In genomic region chr2:46985512-46985911, GRCh38 we compare ENCODE assay signal across 8 cellular contexts. TPM values are rescaled to one million over a fixed set of nuclear protein-coding genes. Genes with fewer than 3 reads are reported as not detected.
DNase-seq lines count a peak whose midpoint lies in the region; ATAC-seq and TF ChIP-seq lines count a peak whose summit lies in the region.

No MANE protein-coding gene starts in this region.

- H3K4me3 Mint-ChIP-seq in CD4-positive, CD25-positive, alpha-beta regulatory T cell, result peak overlapping the region; percentile 50 to 91 (median 70)
- H3K4me3 Mint-ChIP-seq in T-helper 1 cell treated with Interleukin-12 subunit alpha and Interleukin-12 subunit beta and Interleukin-4 antibody, amounts not matched to agents 30 μg/mL and 1 μg/mL, for 36 hours, result peak overlapping the region; percentile 84

- DNase-seq in CD4-positive, CD25-positive, alpha-beta regulatory T cell, result peak in 1 of 3 donors; percentile 41
- no peak for DNase-seq in right atrium auricular region (ENCODE audit: low spot score)
- no peak for DNase-seq in thyroid gland
- DNase-seq in DMS153 treated with DMSO at 0.1 percent for 48 hours (lab: John Stamatoyannopoulos, UW; ENCODE audit: unreplicated experiment), result no peak
- DNase-seq in left colon, result no peak
- DNase-seq in NCI-H2171 (lab: John Stamatoyannopoulos, UW), result no peak

- no peaks in the 10 kb centered on the region for H3K9me3 Mint-ChIP-seq in CD4-positive, CD25-positive, alpha-beta regulatory T cell
- H3K9me3 Mint-ChIP-seq in T-helper 1 cell treated with Interleukin-12 subunit alpha and Interleukin-12 subunit beta and Interleukin-4 antibody, amounts not matched to agents 30 μg/mL and 1 μg/mL, for 36 hours, result no peaks in the 10 kb centered on the region

- H3K36me3 Mint-ChIP-seq in CD4-positive, CD25-positive, alpha-beta regulatory T cell, result peaks cover 6% of the 10 kb centered on the region
- H3K36me3 Mint-ChIP-seq in T-helper 1 cell treated with Interleukin-12 subunit alpha and Interleukin-12 subunit beta and Interleukin-4 antibody, amounts not matched to agents 30 μg/mL and 1 μg/mL, for 36 hours (ENCODE audit: low read depth), result peaks cover 25% of the 10 kb centered on the region

- peak; percentile 30 to 35 for ATAC-seq in CD4-positive, CD25-positive, alpha-beta regulatory T cell (ENCODE audit: low read depth in 2 of 2)
- ATAC-seq in GM21825 (IDR thresholded peaks at IDR 0.05; ENCODE audit: unreplicated experiment), result peak; percentile 30
- no peak for ATAC-seq in left colon

- peak overlapping the region; percentile 32 for H3K4me3 ChIP-seq in CD4-positive, CD25-positive, alpha-beta regulatory T cell (ENCODE audit: low read depth, low read length)
- no peak overlapping the region for H3K4me3 ChIP-seq in right atrium auricular region
- no peak overlapping the region for H3K4me3 ChIP-seq in thyroid gland (replicated peaks in 1 of 3)

- H3K4me1 ChIP-seq in CD4-positive, CD25-positive, alpha-beta regulatory T cell (ENCODE audit: control insufficient read depth, insufficient read depth, low read length, poor library complexity, severe bottlenecking), result peaks cover 53% of the 10 kb centered on the region
- H3K4me1 ChIP-seq in right atrium auricular region, result peaks cover 0 to 81% of the 10 kb centered on the region in 2 donors
- H3K4me1 ChIP-seq in thyroid gland, result peaks cover 73 to 90% of the 10 kb centered on the region in 2 donors

- TF ChIP-seq CTCF in right atrium auricular region (IDR thresholded peaks at IDR 0.05), result no peak
- no peak for TF ChIP-seq CTCF in thyroid gland (IDR thresholded peaks at IDR 0.05)

- no peaks in the 10 kb centered on the region for H3K9me3 ChIP-seq in CD4-positive, CD25-positive, alpha-beta regulatory T cell (ENCODE audit: control insufficient read depth in 2 of 2, low read length in 2 of 2)
- H3K9me3 ChIP-seq in right atrium auricular region, result no peaks in the 10 kb centered on the region
- no peaks in the 10 kb centered on the region for H3K9me3 ChIP-seq in thyroid gland

- peaks cover 7 to 59% (median 37%) of the 10 kb centered on the region in 4 donors for H3K4me1 Mint-ChIP-seq in CD4-positive, CD25-positive, alpha-beta regulatory T cell
- peaks cover 61% of the 10 kb centered on the region for H3K4me1 Mint-ChIP-seq in T-helper 1 cell treated with Interleukin-12 subunit alpha and Interleukin-12 subunit beta and Interleukin-4 antibody, amounts not matched to agents 30 μg/mL and 1 μg/mL, for 36 hours (ENCODE audit: low read depth)

- H3K27me3 ChIP-seq in CD4-positive, CD25-positive, alpha-beta regulatory T cell (ENCODE audit: control insufficient read depth, insufficient read depth, low read length), result no peaks in the 10 kb centered on the region
- H3K27me3 ChIP-seq in right atrium auricular region, result no peaks in the 10 kb centered on the region
- no peaks in the 10 kb centered on the region for H3K27me3 ChIP-seq in thyroid gland

- H3K27me3 Mint-ChIP-seq in CD4-positive, CD25-positive, alpha-beta regulatory T cell, result no peaks in the 10 kb centered on the region
- no peaks in the 10 kb centered on the region for H3K27me3 Mint-ChIP-seq in T-helper 1 cell treated with Interleukin-12 subunit alpha and Interleukin-12 subunit beta and Interleukin-4 antibody, amounts not matched to agents 30 μg/mL and 1 μg/mL, for 36 hours (ENCODE audit: low read depth)

- peak overlapping the region; percentile 96 to 99 (median 96) for H3K27ac Mint-ChIP-seq in CD4-positive, CD25-positive, alpha-beta regulatory T cell
- H3K27ac Mint-ChIP-seq in T-helper 1 cell treated with Interleukin-12 subunit alpha and Interleukin-12 subunit beta and Interleukin-4 antibody, amounts not matched to agents 30 μg/mL and 1 μg/mL, for 36 hours, result peak overlapping the region; percentile 98

- H3K27ac ChIP-seq in CD4-positive, CD25-positive, alpha-beta regulatory T cell (ENCODE audit: insufficient read depth, low read length, poor library complexity, severe bottlenecking), result peak overlapping the region; percentile 69
- peak overlapping the region; percentile 71 to 88 for H3K27ac ChIP-seq in right atrium auricular region
- peak overlapping the region; percentile 72 to 89 (median 84) for H3K27ac ChIP-seq in thyroid gland

- intact Hi-C loops in thyroid gland (cut with DNase I) (no loop called here), left colon (cut with DNase I, micrococcal nuclease) (no loop called here)

- 69 to 88% methylated on average over 2 of the region's 2 CpGs for WGBS in thyroid gland, 2 donors

- no peak for TF ChIP-seq POLR2A in thyroid gland (IDR thresholded peaks at IDR 0.05)

- H3K36me3 ChIP-seq in CD4-positive, CD25-positive, alpha-beta regulatory T cell (ENCODE audit: control insufficient read depth, insufficient read depth, low read length), result peaks cover 37% of the 10 kb centered on the region
- H3K36me3 ChIP-seq in right atrium auricular region (no peaks in the 10 kb centered on the region), thyroid gland (no peaks in the 10 kb centered on the region)

RNA-seq across cellular contexts. Expression of gene TTC7A, which starts 44.5 kb away (rescaled TPM):
- 65.0 TPM for total RNA-seq in CD4-positive, CD25-positive, alpha-beta regulatory T cell
- 10 to 100 TPM; 14.5 to 18.3 (median 16.6) TPM for polyA plus RNA-seq in CD4-positive, CD25-positive, alpha-beta regulatory T cell
- total RNA-seq in right atrium auricular region (10 to 100 TPM in 1 of 2 donors, 1 to 10 TPM in 1; 5.8 to 11.2 TPM), thyroid gland (10 to 100 TPM; 27.5 to 46.8 (median 39.5) TPM), left colon (10 to 100 TPM; 37.1 to 43.4 TPM)
